ENCODE assay signal across 1 cellular context in the genomic region with DNA sequence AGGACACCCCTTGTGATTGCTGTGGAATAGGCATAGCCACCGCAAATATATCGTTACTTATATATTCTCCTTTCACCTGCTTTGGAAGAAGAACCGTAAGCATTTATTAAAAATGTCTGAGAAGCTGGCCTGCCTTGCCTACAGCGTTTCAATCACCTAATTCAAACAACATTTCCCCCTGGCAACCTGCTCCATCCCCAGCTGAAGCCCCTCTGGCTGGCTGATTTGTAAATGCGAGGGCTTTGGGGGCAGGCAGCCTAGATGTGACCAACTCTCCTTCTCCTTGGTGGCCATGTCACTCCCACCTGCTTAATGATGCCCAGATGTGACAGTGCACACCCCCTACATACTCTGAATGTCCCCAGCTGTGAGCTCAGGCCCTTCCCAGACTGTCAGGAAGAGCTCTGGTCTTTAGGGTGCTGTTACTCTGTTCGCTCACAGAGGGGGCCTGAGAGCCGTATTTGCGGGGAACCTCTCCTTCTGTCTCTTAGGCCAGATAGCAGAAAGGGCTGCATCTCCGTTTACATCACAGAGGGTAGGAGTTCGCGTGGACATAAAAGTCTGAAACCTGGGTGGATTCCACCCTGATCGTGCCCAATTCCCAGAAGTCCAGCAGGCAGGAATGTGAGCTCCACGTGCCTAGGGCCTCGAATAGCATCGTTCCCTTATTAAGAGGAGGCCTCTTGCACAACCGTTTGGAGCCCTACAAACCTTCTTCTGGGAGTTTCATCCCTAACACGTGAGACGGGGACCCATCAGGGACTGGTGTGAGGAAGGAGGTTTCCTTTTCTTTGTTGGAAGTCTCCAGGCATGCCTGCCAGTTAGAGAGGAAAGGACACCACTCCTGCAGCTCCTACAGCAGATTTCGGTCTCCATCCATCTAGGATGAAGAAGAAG.
TF ChIP-seq lines count a peak whose summit lies in the region.

No MANE protein-coding gene starts in this region.

TF ChIP-seq in WTC11, 78 proteins besides CTCF, POLR2A, EP300 and RAD21 (continued from another document):
- TF ChIP-seq, protein P1, sequence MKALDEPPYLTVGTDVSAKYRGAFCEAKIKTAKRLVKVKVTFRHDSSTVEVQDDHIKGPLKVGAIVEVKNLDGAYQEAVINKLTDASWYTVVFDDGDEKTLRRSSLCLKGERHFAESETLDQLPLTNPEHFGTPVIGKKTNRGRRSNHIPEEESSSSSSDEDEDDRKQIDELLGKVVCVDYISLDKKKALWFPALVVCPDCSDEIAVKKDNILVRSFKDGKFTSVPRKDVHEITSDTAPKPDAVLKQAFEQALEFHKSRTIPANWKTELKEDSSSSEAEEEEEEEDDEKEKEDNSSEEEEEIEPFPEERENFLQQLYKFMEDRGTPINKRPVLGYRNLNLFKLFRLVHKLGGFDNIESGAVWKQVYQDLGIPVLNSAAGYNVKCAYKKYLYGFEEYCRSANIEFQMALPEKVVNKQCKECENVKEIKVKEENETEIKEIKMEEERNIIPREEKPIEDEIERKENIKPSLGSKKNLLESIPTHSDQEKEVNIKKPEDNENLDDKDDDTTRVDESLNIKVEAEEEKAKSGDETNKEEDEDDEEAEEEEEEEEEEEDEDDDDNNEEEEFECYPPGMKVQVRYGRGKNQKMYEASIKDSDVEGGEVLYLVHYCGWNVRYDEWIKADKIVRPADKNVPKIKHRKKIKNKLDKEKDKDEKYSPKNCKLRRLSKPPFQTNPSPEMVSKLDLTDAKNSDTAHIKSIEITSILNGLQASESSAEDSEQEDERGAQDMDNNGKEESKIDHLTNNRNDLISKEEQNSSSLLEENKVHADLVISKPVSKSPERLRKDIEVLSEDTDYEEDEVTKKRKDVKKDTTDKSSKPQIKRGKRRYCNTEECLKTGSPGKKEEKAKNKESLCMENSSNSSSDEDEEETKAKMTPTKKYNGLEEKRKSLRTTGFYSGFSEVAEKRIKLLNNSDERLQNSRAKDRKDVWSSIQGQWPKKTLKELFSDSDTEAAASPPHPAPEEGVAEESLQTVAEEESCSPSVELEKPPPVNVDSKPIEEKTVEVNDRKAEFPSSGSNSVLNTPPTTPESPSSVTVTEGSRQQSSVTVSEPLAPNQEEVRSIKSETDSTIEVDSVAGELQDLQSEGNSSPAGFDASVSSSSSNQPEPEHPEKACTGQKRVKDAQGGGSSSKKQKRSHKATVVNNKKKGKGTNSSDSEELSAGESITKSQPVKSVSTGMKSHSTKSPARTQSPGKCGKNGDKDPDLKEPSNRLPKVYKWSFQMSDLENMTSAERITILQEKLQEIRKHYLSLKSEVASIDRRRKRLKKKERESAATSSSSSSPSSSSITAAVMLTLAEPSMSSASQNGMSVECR (CRISPR knock-in tag; IDR thresholded peaks at IDR 0.05; ENCODE audit: borderline replicate concordance): peak; percentile 37; the same call in 1 of the 2 replicates
